In the genomic region with DNA sequence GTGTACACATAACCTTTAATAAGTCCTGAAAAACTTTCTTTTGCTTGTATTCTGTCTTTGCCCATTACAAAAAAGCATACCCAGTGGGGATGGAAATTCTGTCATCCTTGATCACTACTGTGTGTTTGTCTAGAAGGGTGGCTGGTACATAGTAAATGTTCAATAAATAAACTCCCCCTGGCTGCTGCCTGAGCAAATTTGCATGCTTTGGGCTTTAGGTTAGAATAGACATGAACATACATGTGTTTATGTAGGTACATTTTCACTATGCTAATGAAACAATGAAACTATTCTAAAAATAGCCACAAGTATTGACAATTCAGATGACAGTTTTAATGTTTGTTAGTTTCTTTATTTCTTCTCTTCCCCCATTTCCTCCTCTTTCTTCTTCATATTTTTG, we compare ENCODE assay signal across 15 cellular contexts. TPM values are rescaled to one million over a fixed set of nuclear protein-coding genes. Genes with fewer than 3 reads are reported as not detected.
DNase-seq lines count a peak whose midpoint lies in the region; ATAC-seq, FAIRE-seq and TF ChIP-seq lines count a peak whose summit lies in the region.
"Had no signal": no experiment of that assay in that cellular context is flagged by ENCODE, and none has a peak within 500 bp of the region (broad histone marks: within the 10 kb centered on the region; RNA-seq: fewer than 3 reads in every experiment).

No MANE protein-coding gene starts in this region.

- TF ChIP-seq POLR2A in GM12892 (IDR thresholded peaks at IDR 0.05; ENCODE audit: low read depth, low read length): no peak

- DNase-seq in stimulated activated CD8-positive, alpha-beta memory T cell treated with anti-CD3 and anti-CD28 coated beads, Interleukin-4, amount 100 ng/mL, for 48 hours: no peak
- DNase-seq in NCI-H2171 (lab: John Stamatoyannopoulos, UW) (no peak), GM12892 (ENCODE audit: insufficient read length) (no peak), NOMO-1 treated with DMSO at 0.1 percent for 48 hours (lab: John Stamatoyannopoulos, UW; ENCODE audit: unreplicated experiment) (no peak)
- DNase-seq: ACHN; activated CD4-positive, CD25-positive, alpha-beta regulatory T cell treated with anti-CD3 and anti-CD28 coated beads, Interleukin-2, amount 50 U/mL, for 72 hours; activated naive CD4-positive, alpha-beta T cell treated with Interleukin-2 at 50 U/mL for 16 hours; gastrocnemius medialis; HFFc6; NCI-H1436 treated with DMSO at 0.1 percent for 48 hours; T1000 had no signal

- peak; percentile 64 for ATAC-seq in GM18502 (IDR thresholded peaks at IDR 0.05; ENCODE audit: poor library complexity, unreplicated experiment)
- ATAC-seq in GM19324 (IDR thresholded peaks at IDR 0.05; ENCODE audit: low FRiP score, unreplicated experiment): peak; percentile 43
- peak; percentile 66 for ATAC-seq in HG02623 (IDR thresholded peaks at IDR 0.05; ENCODE audit: unreplicated experiment)
- ATAC-seq in HG03520 (IDR thresholded peaks at IDR 0.05; ENCODE audit: unreplicated experiment): peak; percentile 71
- ATAC-seq: gastrocnemius medialis had no signal

- no peak for FAIRE-seq in GM12892 (lab: Jason Lieb, UNC)

RNA-seq across cellular contexts. Expression of a gene that starts 36.1 kb away (rescaled TPM):
- polyA plus RNA-seq in GM12892 (2012; ENCODE audit: missing spikeins): 5.2 TPM
